13 cellular contexts compared by ENCODE assay signal in the genomic region with DNA sequence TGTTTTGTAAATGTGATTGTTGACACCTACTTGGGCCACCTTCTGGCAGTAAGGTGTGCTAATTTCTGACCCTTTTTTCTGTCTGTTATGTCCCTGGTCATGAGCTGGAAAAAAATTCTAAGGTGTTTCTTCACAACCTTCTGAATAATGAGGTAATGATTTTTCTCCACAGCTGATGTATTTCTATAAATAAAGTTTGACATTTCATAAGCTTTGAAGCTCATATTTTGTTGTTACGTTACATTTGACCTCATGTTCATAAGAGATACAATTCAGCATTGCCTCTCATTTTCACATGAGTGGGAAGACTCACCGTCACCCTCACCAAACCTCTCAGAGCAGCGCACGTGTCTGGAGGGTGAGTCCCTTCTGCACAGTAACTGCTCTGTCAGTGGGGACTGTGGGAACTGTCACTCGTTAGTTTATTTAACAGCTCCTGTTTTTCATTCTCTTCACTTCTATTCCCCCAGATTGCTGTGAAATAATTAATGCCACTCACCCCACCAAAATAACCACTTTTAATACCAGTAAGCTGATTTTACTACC.
DNase-seq lines count a peak whose midpoint lies in the region; ATAC-seq and TF ChIP-seq lines count a peak whose summit lies in the region.
"Had no signal": no experiment of that assay in that cellular context is flagged by ENCODE, and none has a peak within 500 bp of the region (broad histone marks: within the 10 kb centered on the region; RNA-seq: fewer than 3 reads in every experiment).

No MANE protein-coding gene starts in this region.

- peaks cover 0 to 33% of the 10 kb centered on the region in 2 donors for H3K36me3 Mint-ChIP-seq in activated naive CD4-positive, alpha-beta T cell treated with anti-CD3 and anti-CD28 coated beads, Interleukin-2, amount 50 U/mL, for 72 hours
- H3K36me3 Mint-ChIP-seq in type B pancreatic cell = no peaks in the 10 kb centered on the region

- H3K4me3 Mint-ChIP-seq in type B pancreatic cell = no peak overlapping the region

- no peaks in the 10 kb centered on the region for H3K27me3 Mint-ChIP-seq in type B pancreatic cell

- H3K4me1 Mint-ChIP-seq in type B pancreatic cell (ENCODE audit: unreplicated experiment) = peaks cover 4% of the 10 kb centered on the region

- peak; percentile 78 to 83 for ATAC-seq in activated CD4-positive, CD25-positive, alpha-beta regulatory T cell treated with anti-CD3 and anti-CD28 coated beads, Interleukin-2, amount 50 U/mL, for 24 hours
- ATAC-seq in GM18868 (IDR thresholded peaks at IDR 0.05; ENCODE audit: unreplicated experiment) = peak; percentile 46
- peak; percentile 75 to 81 for ATAC-seq in activated naive CD4-positive, alpha-beta T cell treated with anti-CD3 and anti-CD28 coated beads, Interleukin-2, amount 50 U/mL, for 72 hours
- ATAC-seq: A549, upper lobe of right lung had no signal

- no peak for DNase-seq in activated CD4-positive, CD25-positive, alpha-beta regulatory T cell treated with anti-CD3 and anti-CD28 coated beads, Interleukin-2, amount 50 U/mL, for 72 hours
- no peak for DNase-seq in activated naive CD4-positive, alpha-beta T cell treated with anti-CD3 and anti-CD28 coated beads, Interleukin-2, amount 50 U/mL, for 72 hours (ENCODE audit: low spot score in 2 of 2)
- peak; percentile 52 for DNase-seq in stimulated activated CD4-positive, alpha-beta T cell treated with anti-CD3 and anti-CD28 coated beads, Interleukin-4, amount 100 ng/mL, for 1 hour
- DNase-seq in type B pancreatic cell (ENCODE audit: extremely low spot score, unreplicated experiment) = no peak
- no peak for DNase-seq in activated gamma-delta T cell (lab: John Stamatoyannopoulos, UW)
- DNase-seq in NCI-H526 treated with DMSO at 0.1 percent for 48 hours (lab: John Stamatoyannopoulos, UW) = no peak
- DNase-seq: Calu3, NCI-H1105, NCI-H226, upper lobe of right lung had no signal

- H3K27ac Mint-ChIP-seq in activated naive CD4-positive, alpha-beta T cell treated with anti-CD3 and anti-CD28 coated beads, Interleukin-2, amount 50 U/mL, for 72 hours = peak overlapping the region; percentile 72 to 79
- H3K27ac Mint-ChIP-seq in type B pancreatic cell = no peak overlapping the region

- peaks cover 0 to 6% of the 10 kb centered on the region in 2 donors for H3K9me3 Mint-ChIP-seq in activated naive CD4-positive, alpha-beta T cell treated with anti-CD3 and anti-CD28 coated beads, Interleukin-2, amount 50 U/mL, for 72 hours
- no peaks in the 10 kb centered on the region for H3K9me3 Mint-ChIP-seq in type B pancreatic cell

- TF ChIP-seq CTCF in type B pancreatic cell (conservative IDR thresholded peaks at IDR 0.05) = no peak
